In the genomic region with DNA sequence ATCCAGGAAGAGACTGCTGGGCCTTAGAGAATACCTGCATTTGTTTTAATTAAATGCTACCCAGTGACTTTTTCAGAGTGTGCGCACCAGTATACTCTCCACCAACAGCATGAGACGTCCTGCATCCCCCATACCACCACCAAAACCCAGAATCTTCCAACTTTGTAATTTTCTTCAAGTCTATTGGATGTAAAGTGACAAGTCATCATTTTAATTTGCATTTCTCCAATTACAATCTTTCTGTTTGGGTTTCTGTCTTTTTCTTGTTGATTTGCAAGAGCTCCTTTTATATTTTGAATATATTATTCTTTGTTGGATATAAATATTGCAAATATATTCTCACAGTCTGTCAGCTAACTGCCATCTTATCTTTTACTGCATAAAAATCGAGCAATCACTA, we compare ENCODE assay signal across 30 cellular contexts.
"Had no signal": no experiment of that assay in that cellular context is flagged by ENCODE, and none has a peak within 500 bp of the region (broad histone marks: within the 10 kb centered on the region; RNA-seq: fewer than 3 reads in every experiment).

No MANE protein-coding gene starts in this region.

- H3K27ac ChIP-seq: ascending aorta, cardiac muscle cell, VCaP had no signal

- H3K9me3 ChIP-seq: ascending aorta had no signal

- FAIRE-seq: bronchial epithelial cell, TTC549 had no signal

- ATAC-seq: activated CD8-positive, alpha-beta memory T cell treated with anti-CD3 and anti-CD28 coated beads, Interleukin-2, amount 10 ng/mL, durations not matched to agents 7 days and 5 days; activated CD8-positive, alpha-beta T cell treated with anti-CD3 and anti-CD28 coated beads, Interleukin-2, amount 10 ng/mL, durations not matched to agents 7 days and 5 days; activated naive CD8-positive, alpha-beta T cell treated with anti-CD3 and anti-CD28 coated beads, Interleukin-2, amount 50 U/mL, for 24 hours; T-cell had no signal

- H3K4me1 ChIP-seq: ascending aorta had no signal

- H3K36me3 ChIP-seq: ascending aorta, cardiac muscle cell had no signal

- H3K27me3 ChIP-seq: ascending aorta, cardiac muscle cell had no signal

- DNase-seq: activated B cell treated with CpG ODN at 0.5 μM for 24 hours; activated CD4-positive, alpha-beta memory T cell treated with anti-CD3 and anti-CD28 coated beads, Interleukin-2, amount 10 ng/mL, durations not matched to agents 7 days and 5 days; activated CD4-positive, alpha-beta T cell treated with anti-CD3 and anti-CD28 coated beads for 4 hours; activated CD4-positive, alpha-beta T cell treated with anti-CD3 and anti-CD28 coated beads, Interleukin-2, amount 50 U/mL, for 1 hour; activated CD4-positive, alpha-beta T cell treated with anti-CD3 and anti-CD28 coated beads, Interleukin-2, amount 50 U/mL, for 48 hours; activated CD4-positive, CD25-positive, alpha-beta regulatory T cell treated with anti-CD3 and anti-CD28 coated beads, Interleukin-2, amount 50 U/mL, for 72 hours; activated CD8-positive, alpha-beta memory T cell treated with anti-CD3 and anti-CD28 coated beads for 24 hours; activated CD8-positive, alpha-beta memory T cell treated with anti-CD3 and anti-CD28 coated beads, Interleukin-2, amount 10 ng/mL, durations not matched to agents 7 days and 5 days; activated CD8-positive, alpha-beta memory T cell treated with anti-CD3 and anti-CD28 coated beads, Interleukin-2, amount 50 U/mL, for 48 hours; activated CD8-positive, alpha-beta T cell treated with anti-CD3 and anti-CD28 coated beads, Interleukin-2, amount 10 ng/mL, durations not matched to agents 7 days and 5 days; activated effector memory CD4-positive, alpha-beta T cell treated with Interleukin-2 at 50 U/mL for 16 hours; activated gamma-delta T cell; activated naive CD4-positive, alpha-beta T cell treated with anti-CD3 and anti-CD28 coated beads, Interleukin-2, amount 10 ng/mL, durations not matched to agents 7 days and 5 days; activated naive CD4-positive, alpha-beta T cell treated with Interleukin-2 at 50 U/mL for 16 hours; activated naive CD8-positive, alpha-beta T cell treated with anti-CD3 and anti-CD28 coated beads, Interleukin-2, amount 10 ng/mL, durations not matched to agents 7 days and 5 days; activated naive CD8-positive, alpha-beta T cell treated with anti-CD3 and anti-CD28 coated beads, Interleukin-2, amount 50 U/mL, for 24 hours; activated T-cell treated with anti-CD3 and anti-CD28 coated beads, Interleukin-2, amount 50 U/mL, for 24 hours; activated T-cell treated with anti-CD3 and anti-CD28 coated beads, Interleukin-2, amount 50 U/mL, for 48 hours; amygdala; anterior cingulate cortex; caudate nucleus; cerebellar nuclear complex; T-cell; T-helper 2 cell; T-helper 9 cell had no signal

- H3K4me3 ChIP-seq: ascending aorta, cardiac muscle cell had no signal
